Comparison of ENCODE assay signal across 30 cellular contexts in the genomic region with DNA sequence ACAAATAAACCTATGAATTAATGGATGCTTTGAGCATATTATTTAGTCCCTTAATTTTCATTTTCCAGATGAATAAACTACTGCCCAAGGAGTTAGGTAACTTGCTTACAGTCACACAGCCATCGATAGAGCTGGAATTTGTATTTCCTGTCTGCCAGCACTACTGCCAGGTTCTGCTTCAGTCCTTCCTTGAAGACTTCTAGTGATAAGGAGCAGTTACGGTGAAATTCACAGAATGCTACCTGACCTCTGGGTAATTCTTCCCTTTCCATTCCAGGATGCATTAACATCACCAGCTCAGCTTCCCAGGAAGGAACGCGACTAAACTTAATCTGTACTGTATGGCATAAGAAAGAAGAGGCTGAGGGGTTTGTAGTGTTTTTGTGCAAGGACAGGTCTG. TPM values are rescaled to one million over a fixed set of nuclear protein-coding genes. Genes with fewer than 3 reads are reported as not detected.
"Had no signal": no experiment of that assay in that cellular context is flagged by ENCODE, and none has a peak within 500 bp of the region (broad histone marks: within the 10 kb centered on the region; RNA-seq: fewer than 3 reads in every experiment).

No MANE protein-coding gene starts in this region.

- ATAC-seq: heart left ventricle; pancreas; right cardiac atrium; stimulated activated memory B cell treated with anti-CD40 and anti-IgM and Interleukin-4, amounts not matched to agents 10 μg/mL and 1 μg/mL and 100 μg/mL, for 72 hours; stimulated activated naive CD8-positive, alpha-beta T cell treated with anti-CD3 and anti-CD28 coated beads, Interleukin-15, amount 100 ng/mL, for 72 hours had no signal

- FAIRE-seq: kidney, pancreas had no signal

- H3K36me3 ChIP-seq: left ventricle myocardium inferior, pancreas, prostate gland, sigmoid colon, transverse colon, upper lobe of left lung, vagina had no signal

- H3K27ac ChIP-seq: heart left ventricle, left ventricle myocardium inferior, pancreas, prostate gland, sigmoid colon, transverse colon, upper lobe of left lung, vagina had no signal

- H3K4me1 ChIP-seq: heart left ventricle, left ventricle myocardium inferior, pancreas, prostate gland, sigmoid colon, transverse colon, upper lobe of left lung, vagina had no signal

- H3K27me3 Mint-ChIP-seq: naive B cell; stimulated activated memory B cell treated with anti-CD40 and anti-IgM and Interleukin-4, amounts not matched to agents 10 μg/mL and 1 μg/mL and 100 μg/mL, for 72 hours; stimulated activated naive CD8-positive, alpha-beta T cell treated with anti-CD3 and anti-CD28 coated beads, Interleukin-15, amount 100 ng/mL, for 72 hours had no signal

- H3K4me1 Mint-ChIP-seq: mesothelial cell of epicardium, nephron, neural crest cell had no signal

- DNase-seq: heart left ventricle; kidney; left colon; left ventricle myocardium inferior; naive B cell; nucleus accumbens; pancreas; posterior cingulate gyrus; retina; right cardiac atrium; sigmoid colon; stimulated activated CD4-positive, alpha-beta T cell treated with anti-CD3 and anti-CD28 coated beads, Interleukin-1b, Interleukin-23, amount 100 ng/mL, for 48 hours; stimulated activated CD4-positive, alpha-beta T cell treated with anti-CD3 and anti-CD28 coated beads, Interleukin-2, amount 100 ng/mL, for 48 hours; stimulated activated CD4-positive, alpha-beta T cell treated with anti-CD3 and anti-CD28 coated beads, Interleukin-4, amount 100 ng/mL, for 4 hours; stimulated activated CD8-positive, alpha-beta memory T cell treated with anti-CD3 and anti-CD28 coated beads, Interleukin-4, amount 100 ng/mL, for 48 hours; stimulated activated naive CD4-positive, alpha-beta T cell treated with Interleukin-2 at 50 U/mL for 16 hours; stimulated activated naive CD8-positive, alpha-beta T cell treated with anti-CD3 and anti-CD28 coated beads, Interleukin-15, amount 100 ng/mL, for 72 hours; substantia nigra; transverse colon; upper lobe of left lung had no signal

- H3K4me3 ChIP-seq: heart left ventricle, left ventricle myocardium inferior, lung, pancreas, prostate gland, sigmoid colon, smooth muscle cell, transverse colon, upper lobe of left lung, vagina had no signal

- H3K27me3 ChIP-seq: heart left ventricle, pancreas, sigmoid colon, transverse colon, upper lobe of left lung, vagina had no signal

- H3K9me3 ChIP-seq: left ventricle myocardium inferior, pancreas, prostate gland, sigmoid colon, transverse colon, upper lobe of left lung, vagina had no signal

- H3K4me3 Mint-ChIP-seq: mesothelial cell of epicardium; nephron; neural crest cell; stimulated activated memory B cell treated with anti-CD40 and anti-IgM and Interleukin-4, amounts not matched to agents 10 μg/mL and 1 μg/mL and 100 μg/mL, for 72 hours; stimulated activated naive CD8-positive, alpha-beta T cell treated with anti-CD3 and anti-CD28 coated beads, Interleukin-15, amount 100 ng/mL, for 72 hours had no signal

- H3K9me3 Mint-ChIP-seq: nephron; neural crest cell; stimulated activated memory B cell treated with anti-CD40 and anti-IgM and Interleukin-4, amounts not matched to agents 10 μg/mL and 1 μg/mL and 100 μg/mL, for 72 hours; stimulated activated naive CD8-positive, alpha-beta T cell treated with anti-CD3 and anti-CD28 coated beads, Interleukin-15, amount 100 ng/mL, for 72 hours had no signal

- H3K27ac Mint-ChIP-seq: mesothelial cell of epicardium; nephron; stimulated activated memory B cell treated with anti-CD40 and anti-IgM and Interleukin-4, amounts not matched to agents 10 μg/mL and 1 μg/mL and 100 μg/mL, for 72 hours had no signal

- H3K36me3 Mint-ChIP-seq: mesothelial cell of epicardium, naive B cell had no signal

RNA-seq across cellular contexts. Expression of gene CD160, which starts 11.2 kb away (rescaled TPM):
- total RNA-seq: left ventricle myocardium inferior, mesothelial cell of epicardium, neural crest cell, osteoblast, prostate gland, right cardiac atrium, sigmoid colon, smooth muscle cell, temporal lobe had no signal
- polyA plus RNA-seq: heart left ventricle, right cardiac atrium, smooth muscle cell had no signal

RNA-seq across cellular contexts. Expression of gene PDZK1, which starts 23.3 kb away (rescaled TPM):
- total RNA-seq: sigmoid colon, smooth muscle cell had no signal
